In the genomic region with DNA sequence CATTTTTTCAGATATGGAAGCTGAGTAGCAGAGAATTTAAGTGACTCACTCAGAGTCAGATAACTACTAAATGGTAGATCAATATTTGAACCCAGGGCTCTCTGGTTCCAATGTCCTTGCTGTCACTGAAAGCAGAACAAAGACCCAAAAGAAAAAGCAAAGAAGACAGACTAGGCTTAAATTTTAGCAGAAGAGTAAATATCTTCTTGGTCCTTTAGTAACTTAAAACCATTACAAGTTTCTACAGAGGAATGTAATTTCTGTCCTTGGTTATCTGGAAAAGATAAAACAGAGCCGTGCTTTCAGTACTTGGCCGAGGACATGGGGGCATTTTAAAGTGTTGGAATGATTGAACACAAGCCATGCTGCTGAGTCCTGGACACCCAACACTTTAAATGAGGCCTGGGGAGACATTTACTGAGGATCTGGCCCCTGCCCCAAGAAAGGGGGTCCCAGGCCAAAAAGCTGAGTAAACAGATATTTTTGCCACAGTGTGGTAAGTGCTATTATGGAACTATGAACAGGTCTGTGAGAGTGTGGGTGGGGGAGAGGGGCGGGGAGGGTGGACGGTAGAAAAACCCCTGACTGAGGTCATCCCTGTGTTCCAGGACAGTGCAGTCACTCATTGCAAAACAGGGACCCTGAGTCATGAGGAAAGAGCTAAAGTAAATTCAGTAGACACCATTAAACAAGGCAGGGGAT, we compare ENCODE assay signal across 16 cellular contexts. TPM values are rescaled to one million over a fixed set of nuclear protein-coding genes. Genes with fewer than 3 reads are reported as not detected.
DNase-seq lines count a peak whose midpoint lies in the region; ATAC-seq and TF ChIP-seq lines count a peak whose summit lies in the region.
"Had no signal": no experiment of that assay in that cellular context is flagged by ENCODE, and none has a peak within 500 bp of the region (broad histone marks: within the 10 kb centered on the region; RNA-seq: fewer than 3 reads in every experiment).

No MANE protein-coding gene starts in this region.

- H3K4me3 Mint-ChIP-seq in progenitor cell of endocrine pancreas (ENCODE audit: low read depth), result peak overlapping the region; percentile 11
- H3K4me3 Mint-ChIP-seq: activated CD4-positive, alpha-beta memory T cell treated with anti-CD3 and anti-CD28 coated beads, Interleukin-2, amount 10 ng/mL, durations not matched to agents 7 days and 5 days; activated naive CD8-positive, alpha-beta T cell treated with anti-CD3 and anti-CD28 coated beads for 36 hours; CD8-positive, alpha-beta T cell; GM23338; naive B cell had no signal

- 31 to 43% (median 33%) methylated on average over 4 of the region's 4 CpGs for WGBS in heart left ventricle, 4 donors

- H3K9me3 Mint-ChIP-seq in progenitor cell of endocrine pancreas (ENCODE audit: low read depth), result no peaks in the 10 kb centered on the region
- H3K9me3 Mint-ChIP-seq: activated CD4-positive, alpha-beta memory T cell treated with anti-CD3 and anti-CD28 coated beads, Interleukin-2, amount 10 ng/mL, durations not matched to agents 7 days and 5 days; activated naive CD8-positive, alpha-beta T cell treated with anti-CD3 and anti-CD28 coated beads for 36 hours; CD8-positive, alpha-beta T cell; GM23338 had no signal

- H3K9ac ChIP-seq in adipocyte (ENCODE audit: low read length) (no peak overlapping the region), colonic mucosa (ENCODE audit: low read depth in 2 of 2, low read length in 2 of 2) (no peak overlapping the region)

- H3K36me3 ChIP-seq in adipocyte (ENCODE audit: control insufficient read depth, insufficient read depth, low read length, severe bottlenecking) (no peaks in the 10 kb centered on the region), heart left ventricle (no peaks in the 10 kb centered on the region), colonic mucosa (no peaks in the 10 kb centered on the region)

- H3K27me3 ChIP-seq in adipocyte (replicated peaks; ENCODE audit: control insufficient read depth, insufficient read depth, low read length) (no peaks in the 10 kb centered on the region), heart left ventricle (no peaks in the 10 kb centered on the region), colonic mucosa (no peaks in the 10 kb centered on the region)

- peak overlapping the region in 8 of 12 donors; percentile 2 to 56 (median 47) for H3K27ac ChIP-seq in heart left ventricle
- no peak overlapping the region for H3K27ac ChIP-seq in colonic mucosa

- intact Hi-C loops in heart left ventricle (cut with DNase I), result no loop called here
- intact Hi-C loops in colonic mucosa (cut with DNase I), result no loop called here

- no peaks in the 10 kb centered on the region for H3K27me3 Mint-ChIP-seq in progenitor cell of endocrine pancreas

- no peak for TF ChIP-seq CTCF in GM10266 (IDR thresholded peaks at IDR 0.05; ENCODE audit: control insufficient read depth, insufficient read depth, low read depth, missing control alignments)
- no peak for TF ChIP-seq CTCF in heart left ventricle (IDR thresholded peaks at IDR 0.05)
- no peak for TF ChIP-seq CTCF in progenitor cell of endocrine pancreas (IDR thresholded peaks at IDR 0.05; ENCODE audit: unreplicated experiment)
- TF ChIP-seq CTCF in colonic mucosa (IDR thresholded peaks at IDR 0.05), result no peak

- peak overlapping the region; percentile 95 for H3K27ac Mint-ChIP-seq in progenitor cell of endocrine pancreas
- H3K27ac Mint-ChIP-seq: activated CD4-positive, alpha-beta memory T cell treated with anti-CD3 and anti-CD28 coated beads, Interleukin-2, amount 10 ng/mL, durations not matched to agents 7 days and 5 days; activated naive CD8-positive, alpha-beta T cell treated with anti-CD3 and anti-CD28 coated beads for 36 hours; CD8-positive, alpha-beta T cell; GM23338; naive B cell had no signal

- peaks cover 2% of the 10 kb centered on the region for H3K9me3 ChIP-seq in adipocyte (ENCODE audit: control insufficient read depth, low read length)
- H3K9me3 ChIP-seq in heart left ventricle, result peaks cover 0 to 4% (median 0%) of the 10 kb centered on the region in 12 donors
- H3K9me3 ChIP-seq in colonic mucosa, result no peaks in the 10 kb centered on the region

- H3K4me1 ChIP-seq in adipocyte (ENCODE audit: control insufficient read depth, insufficient read depth, low read length) (peaks cover 10% of the 10 kb centered on the region), heart left ventricle (peaks cover 0 to 25% (median 3%) of the 10 kb centered on the region in 12 donors), colonic mucosa (no peaks in the 10 kb centered on the region)

- peaks cover 37% of the 10 kb centered on the region for H3K4me1 Mint-ChIP-seq in progenitor cell of endocrine pancreas (ENCODE audit: low read depth)
- H3K4me1 Mint-ChIP-seq: activated CD4-positive, alpha-beta memory T cell treated with anti-CD3 and anti-CD28 coated beads, Interleukin-2, amount 10 ng/mL, durations not matched to agents 7 days and 5 days; activated naive CD8-positive, alpha-beta T cell treated with anti-CD3 and anti-CD28 coated beads for 36 hours; naive B cell had no signal

- peak overlapping the region; percentile 15 for H3K4me3 ChIP-seq in adipocyte (ENCODE audit: low read length)
- no peak overlapping the region for H3K4me3 ChIP-seq in heart left ventricle
- no peak overlapping the region for H3K4me3 ChIP-seq in colonic mucosa
- H3K4me3 ChIP-seq: GM23338 had no signal

- ATAC-seq in heart left ventricle (peak; percentile 34 to 78 (median 62)), GM21447 (IDR thresholded peaks at IDR 0.05; ENCODE audit: unreplicated experiment) (no peak)
- ATAC-seq: CD8-positive, alpha-beta T cell; GM23338 had no signal

- TF ChIP-seq POLR2A in heart left ventricle (IDR thresholded peaks at IDR 0.05), result no peak

- DNase-seq in GM10266 (ENCODE audit: extremely low spot score) (peak; percentile 33), adipocyte (ENCODE audit: low read depth) (peak; percentile 55), heart left ventricle (peak in 1 of 5 donors; percentile 41), progenitor cell of endocrine pancreas (ENCODE audit: low spot score, unreplicated experiment) (no peak), colonic mucosa (no peak), NCI-H2029 treated with DMSO at 0.1 percent for 48 hours (lab: John Stamatoyannopoulos, UW) (no peak)
- DNase-seq in activated CD8-positive, alpha-beta memory T cell treated with anti-CD3 and anti-CD28 coated beads, Interleukin-2, amount 50 U/mL, for 4 hours, result no peak
- DNase-seq: activated CD4-positive, alpha-beta memory T cell treated with anti-CD3 and anti-CD28 coated beads, Interleukin-2, amount 10 ng/mL, durations not matched to agents 7 days and 5 days; activated naive CD8-positive, alpha-beta T cell treated with anti-CD3 and anti-CD28 coated beads for 36 hours; CD8-positive, alpha-beta T cell; naive B cell; NCI-H1436 treated with DMSO at 0.1 percent for 48 hours; stimulated activated CD4-positive, alpha-beta T cell treated with anti-CD3 and anti-CD28 coated beads, Interleukin-12 subunit alpha, Interleukin-12 subunit beta, amount 100 ng/mL, for 4 hours; T-helper 2 cell had no signal

- no peaks in the 10 kb centered on the region for H3K36me3 Mint-ChIP-seq in progenitor cell of endocrine pancreas (ENCODE audit: insufficient read depth)
- H3K36me3 Mint-ChIP-seq: activated naive CD8-positive, alpha-beta T cell treated with anti-CD3 and anti-CD28 coated beads for 36 hours; CD8-positive, alpha-beta T cell; naive B cell had no signal

RNA-seq across cellular contexts. Expression of a gene that starts 18.5 kb away (rescaled TPM):
- total RNA-seq in heart left ventricle, result 100 to 1,000 TPM in 1 of 9 donors, 10 to 100 TPM in 8; 39.2 to 104 (median 56.5) TPM
- polyA plus RNA-seq in heart left ventricle, result 10 to 100 TPM; 21.7 to 50.2 TPM
- 56.3 and 57.3 TPM in 2 replicates for total RNA-seq in progenitor cell of endocrine pancreas
- 10 to 100 TPM; 28.9 to 31.3 TPM for total RNA-seq in colonic mucosa

Comparison
In these comparisons a context has a peak if more than half of its experiments do, and no peak if none do; other contexts are left out.
1. DNase-seq: peak in GM10266 (single experiment) and adipocyte (single experiment); none in progenitor cell of endocrine pancreas (single experiment), colonic mucosa (single experiment), NCI-H2029 treated with DMSO at 0.1 percent for 48 hours (single experiment) and activated CD8-positive, alpha-beta memory T cell treated with anti-CD3 and anti-CD28 coated beads, Interleukin-2, amount 50 U/mL, for 4 hours (single experiment).